14 cellular contexts compared by ENCODE assay signal in genomic region chr20:16486532-16486931, GRCh38.
"Had no signal": no experiment of that assay in that cellular context is flagged by ENCODE, and none has a peak within 500 bp of the region (broad histone marks: within the 10 kb centered on the region; RNA-seq: fewer than 3 reads in every experiment).

No MANE protein-coding gene starts in this region.

- DNase-seq: effector CD4-positive, alpha-beta T cell; endodermal cell; erythroblast; foreskin keratinocyte; heart right ventricle; islet precursor cell; left lung; lower lobe of right lung; natural killer cell; right cardiac atrium; stimulated activated CD4-positive, alpha-beta T cell treated with anti-CD3 and anti-CD28 coated beads, Interleukin-4, amount 100 ng/mL, for 1 hour; stimulated activated CD8-positive, alpha-beta memory T cell treated with anti-CD3 and anti-CD28 coated beads, Interleukin-4, amount 100 ng/mL, for 48 hours; stimulated activated naive CD8-positive, alpha-beta T cell treated with anti-CD3 and anti-CD28 coated beads, Interleukin-15, Interleukin-2, amounts not matched to agents 100 U/mL and 50 U/mL, for 24 hours; thyroid gland had no signal
